Comparison of ENCODE assay signal across 1 cellular context in genomic region chr7:119720541-119720940, GRCh38.
TF ChIP-seq lines count a peak whose summit lies in the region.

No MANE protein-coding gene starts in this region.

TF ChIP-seq in K562, 482 proteins besides CTCF, POLR2A, EP300 and RAD21 (continued from another document):
- TF ChIP-seq PKNOX1 (IDR thresholded peaks at IDR 0.05) (peak; percentile 61), TEAD4 (IDR thresholded peaks at IDR 0.05; ENCODE audit: low read length) (0 out of 2 replicates have a peak, but pooled peaks have one; percentile 11), TEAD4 (CRISPR knock-in tag; IDR thresholded peaks at IDR 0.05; ENCODE audit: borderline replicate concordance) (no peak)
